ENCODE assay signal across 1 cellular context in genomic region chr17:7343250-7343649, GRCh38.
TF ChIP-seq lines count a peak whose summit lies in the region.

No MANE protein-coding gene starts in this region.

TF ChIP-seq in H1, 55 proteins besides CTCF, POLR2A, EP300 and RAD21:
- no peak for TF ChIP-seq SIN3A (conservative IDR thresholded peaks at IDR 0.05 in 1 of 2, IDR thresholded peaks at IDR 0.05 in 1 of 2; ENCODE audit: low read depth in 1 of 2, low read length in 2 of 2)
- TF ChIP-seq POLR2AphosphoS5 (IDR thresholded peaks at IDR 0.05; ENCODE audit: low read depth, low read length), result no peak
- TF ChIP-seq GTF2F1 (IDR thresholded peaks at IDR 0.05; ENCODE audit: borderline replicate concordance, low read depth, low read length), result no peak
- no peak for TF ChIP-seq CHD1 (IDR thresholded peaks at IDR 0.05; ENCODE audit: low read depth, low read length)
- TF ChIP-seq RNF2 (IDR thresholded peaks at IDR 0.05; ENCODE audit: borderline replicate concordance, low read depth, low read length, missing control alignments, poor library complexity, severe bottlenecking), result no peak
- TF ChIP-seq MAX (IDR thresholded peaks at IDR 0.05), result no peak
- TF ChIP-seq GABPA (IDR thresholded peaks at IDR 0.05; ENCODE audit: borderline replicate concordance, insufficient read depth, low read length), result no peak
- TF ChIP-seq RBBP5 (IDR thresholded peaks at IDR 0.05; ENCODE audit: borderline replicate concordance, low read depth, low read length), result no peak
- TF ChIP-seq ZNF274 (IDR thresholded peaks at IDR 0.05; ENCODE audit: borderline replicate concordance, extremely low read depth, low read length), result no peak
- TF ChIP-seq PHF8 (conservative IDR thresholded peaks at IDR 0.05; ENCODE audit: low read depth, low read length), result no peak
- no peak for TF ChIP-seq KDM4A (IDR thresholded peaks at IDR 0.05; ENCODE audit: low read depth, low read length, severe bottlenecking)
- TF ChIP-seq BRCA1 (IDR thresholded peaks at IDR 0.05; ENCODE audit: low read depth, low read length), result no peak
- no peak for TF ChIP-seq SIX5 (IDR thresholded peaks at IDR 0.05; ENCODE audit: low read depth, low read length)
- TF ChIP-seq USF2 (IDR thresholded peaks at IDR 0.05; ENCODE audit: low read length), result no peak
- no peak for TF ChIP-seq TEAD4 (IDR thresholded peaks at IDR 0.05; ENCODE audit: low read depth, low read length)
- TF ChIP-seq RXRA (IDR thresholded peaks at IDR 0.05; ENCODE audit: insufficient read depth, low read depth, low read length), result no peak
- no peak for TF ChIP-seq NRF1 (IDR thresholded peaks at IDR 0.05; ENCODE audit: low read depth, low read length)
- TF ChIP-seq BCL11A (IDR thresholded peaks at IDR 0.05; ENCODE audit: low read depth in 2 of 2, low read length in 2 of 2), result no peak
- TF ChIP-seq TAF1 (IDR thresholded peaks at IDR 0.05; ENCODE audit: low read depth, low read length), result no peak
